In the genomic region with DNA sequence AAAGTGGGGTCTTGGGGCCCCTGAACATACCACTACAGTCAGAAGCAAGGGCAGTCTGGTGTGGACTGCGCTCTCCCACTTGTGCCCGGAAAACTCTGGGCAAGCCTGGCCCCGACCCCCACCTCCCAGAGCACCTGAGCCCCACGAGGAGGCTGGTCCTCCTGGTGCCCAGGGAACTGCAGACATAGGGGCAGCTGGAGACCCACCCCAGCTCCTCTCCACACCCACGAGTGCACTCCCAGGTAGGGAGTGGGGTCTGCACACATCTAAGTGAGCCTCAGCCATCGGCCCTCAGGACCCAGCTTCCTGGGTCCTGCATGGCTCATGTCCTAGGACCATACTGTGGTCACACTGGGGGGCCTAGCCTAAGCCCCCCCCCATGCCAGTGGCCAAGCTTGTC, we compare ENCODE assay signal across 17 cellular contexts. TPM values are rescaled to one million over a fixed set of nuclear protein-coding genes. Genes with fewer than 3 reads are reported as not detected.
DNase-seq lines count a peak whose midpoint lies in the region; ATAC-seq and TF ChIP-seq lines count a peak whose summit lies in the region.
"Had no signal": no experiment of that assay in that cellular context is flagged by ENCODE, and none has a peak within 500 bp of the region (broad histone marks: within the 10 kb centered on the region; RNA-seq: fewer than 3 reads in every experiment).

No MANE protein-coding gene starts in this region.

- no peak for TF ChIP-seq EP300 in suprapubic skin (IDR thresholded peaks at IDR 0.05)

- H3K27me3 Mint-ChIP-seq in endodermal cell (ENCODE audit: insufficient read depth) (no peaks in the 10 kb centered on the region), natural killer cell (ENCODE audit: low read depth in 2 of 2) (no peaks in the 10 kb centered on the region)

- H3K27me3 ChIP-seq in heart left ventricle = no peaks in the 10 kb centered on the region
- no peaks in the 10 kb centered on the region for H3K27me3 ChIP-seq in endodermal cell (ENCODE audit: control insufficient read depth, insufficient read depth, low read length, poor library complexity, severe bottlenecking)
- H3K27me3 ChIP-seq in suprapubic skin = no peaks in the 10 kb centered on the region
- H3K27me3 ChIP-seq: BLaER1 had no signal

- H3K9me3 Mint-ChIP-seq in endodermal cell (peaks cover 54% of the 10 kb centered on the region), natural killer cell (no peaks in the 10 kb centered on the region)

- H3K27ac Mint-ChIP-seq in endodermal cell = no peak overlapping the region
- H3K27ac Mint-ChIP-seq in natural killer cell = no peak overlapping the region
- H3K27ac Mint-ChIP-seq: CD8-positive, alpha-beta T cell had no signal

- H3K4me1 Mint-ChIP-seq in endodermal cell = no peaks in the 10 kb centered on the region
- no peaks in the 10 kb centered on the region for H3K4me1 Mint-ChIP-seq in natural killer cell

- H3K4me1 ChIP-seq in heart left ventricle (no peaks in the 10 kb centered on the region), endodermal cell (ENCODE audit: control insufficient read depth, insufficient read depth, low read length) (no peaks in the 10 kb centered on the region), suprapubic skin (no peaks in the 10 kb centered on the region)
- H3K4me1 ChIP-seq: BLaER1 had no signal

- H3K36me3 ChIP-seq in heart left ventricle = no peaks in the 10 kb centered on the region
- no peaks in the 10 kb centered on the region for H3K36me3 ChIP-seq in endodermal cell (ENCODE audit: control insufficient read depth, insufficient read depth, low read length)
- H3K36me3 ChIP-seq in suprapubic skin = no peaks in the 10 kb centered on the region
- H3K36me3 ChIP-seq: BLaER1 had no signal

- peak; percentile 26 for DNase-seq in Right ventricle myocardium inferior (ENCODE audit: missing footprints)
- DNase-seq in heart left ventricle = no peak
- peak; percentile 20 for DNase-seq in endodermal cell
- DNase-seq in natural killer cell = peak; percentile 5
- peak; percentile 19 to 48 for DNase-seq in suprapubic skin (ENCODE audit: low spot score in 2 of 2)
- no peak for DNase-seq in iPS-NIHi7 (ENCODE audit: extremely low spot score)
- DNase-seq: NCI-H1417, NCI-H187 treated with DMSO at 0.1 percent for 48 hours, NCI-H2227 treated with DMSO at 0.1 percent for 48 hours, NCI-H524, NCI-H82, RPMI8226 had no signal

- H3K27ac ChIP-seq in heart left ventricle (no peak overlapping the region), endodermal cell (ENCODE audit: low read depth, low read length) (no peak overlapping the region), suprapubic skin (no peak overlapping the region)
- H3K27ac ChIP-seq: BLaER1 had no signal

- H3K9me3 ChIP-seq in heart left ventricle = peaks cover 0 to 29% (median 10%) of the 10 kb centered on the region in 12 donors
- peaks cover 28% of the 10 kb centered on the region for H3K9me3 ChIP-seq in endodermal cell (ENCODE audit: control insufficient read depth, low read length)
- H3K9me3 ChIP-seq in suprapubic skin = no peaks in the 10 kb centered on the region

- no peak overlapping the region for H3K9ac ChIP-seq in endodermal cell (ENCODE audit: extremely low read depth, low read length, poor library complexity, severe bottlenecking)
- H3K9ac ChIP-seq: BLaER1 had no signal

- H3K4me3 ChIP-seq in heart left ventricle = no peak overlapping the region
- no peak overlapping the region for H3K4me3 ChIP-seq in endodermal cell (ENCODE audit: low read length)
- H3K4me3 ChIP-seq in suprapubic skin = no peak overlapping the region
- H3K4me3 ChIP-seq: BLaER1, K562 had no signal

- ATAC-seq in Right ventricle myocardium inferior (no peak), heart left ventricle (no peak), natural killer cell (no peak), GM21381 (IDR thresholded peaks at IDR 0.05; ENCODE audit: unreplicated experiment) (no peak), GM21619 (IDR thresholded peaks at IDR 0.05; ENCODE audit: unreplicated experiment) (no peak)
- ATAC-seq: CD8-positive, alpha-beta T cell; K562 had no signal

- H3K4me3 Mint-ChIP-seq in endodermal cell (no peak overlapping the region), natural killer cell (no peak overlapping the region)
- H3K4me3 Mint-ChIP-seq: CD8-positive, alpha-beta T cell had no signal

- TF ChIP-seq POLR2A in heart left ventricle (IDR thresholded peaks at IDR 0.05) = no peak
- TF ChIP-seq POLR2A in suprapubic skin (IDR thresholded peaks at IDR 0.05) = no peak

- WGBS in heart left ventricle, 4 donors = 56 to 87% (median 83%) methylated on average over 2 to 6 of the region's 6 CpGs
- 86 to 88% methylated on average over 2 to 6 of the region's 6 CpGs for WGBS in endodermal cell (ENCODE audit: insufficient coverage in 1 of 2, insufficient read length in 1 of 2), 2 experiments
- WGBS in suprapubic skin = 50% methylated on average over 1 of the region's 6 CpGs

- no peak for TF ChIP-seq CTCF in heart left ventricle (IDR thresholded peaks at IDR 0.05)
- no peak for TF ChIP-seq CTCF in endodermal cell (conservative IDR thresholded peaks at IDR 0.05)
- no peak for TF ChIP-seq CTCF in natural killer cell (IDR thresholded peaks at IDR 0.05)
- no peak for TF ChIP-seq CTCF in suprapubic skin (IDR thresholded peaks at IDR 0.05)

- intact Hi-C loops in Right ventricle myocardium inferior (cut with DNase I) = no loop called here
- intact Hi-C loops in heart left ventricle (cut with DNase I) = no loop called here
- intact Hi-C loops in natural killer cell (cut with micrococcal nuclease) = no loop called here

- H3K36me3 Mint-ChIP-seq in endodermal cell (ENCODE audit: low read depth) (no peaks in the 10 kb centered on the region), natural killer cell (no peaks in the 10 kb centered on the region)
- H3K36me3 Mint-ChIP-seq: CD8-positive, alpha-beta T cell had no signal

RNA-seq across cellular contexts. Expression of a gene that starts 16.1 kb away (rescaled TPM):
- total RNA-seq in Right ventricle myocardium inferior (182 TPM), heart left ventricle (100 to 1,000 TPM; 131 to 316 (median 193) TPM), endodermal cell (10 to 100 TPM; 37.8 to 69.7 TPM), natural killer cell (1 to 10 TPM in 1 of 3 donors, under 1 TPM in 2; 0.79 to 1.4 (median 0.94) TPM), suprapubic skin (100 to 1,000 TPM; 130 to 164 (median 145) TPM)
- polyA plus RNA-seq in heart left ventricle = 100 to 1,000 TPM; 134 to 209 TPM
- 55.9 TPM for polyA plus RNA-seq in endodermal cell (2013, experiment 1 of 2)
- 56.9 TPM for polyA plus RNA-seq in endodermal cell (2013, experiment 2 of 2)

Comparison
In these comparisons a context has a peak if more than half of its experiments do, and no peak if none do; other contexts are left out.
1. DNase-seq: peak in Right ventricle myocardium inferior (single experiment), endodermal cell (single experiment), natural killer cell (single experiment) and suprapubic skin (2 of 2); none in heart left ventricle (0 of 5) and iPS-NIHi7 (single experiment).
2. RNA of a gene that starts 16.1 kb away (total RNA-seq): 131 to 316 TPM in heart left ventricle, 182 TPM in Right ventricle myocardium inferior (single experiment), 130 to 164 TPM in suprapubic skin and 37.8 to 69.7 TPM in endodermal cell; 0.79 to 1.4 TPM in natural killer cell; every median in the first group is over 10 times any median in the second.